ENCODE assay signal across 9 cellular contexts in genomic region chr13:33015791-33016323, GRCh38. TPM values are rescaled to one million over a fixed set of nuclear protein-coding genes. Genes with fewer than 3 reads are reported as not detected.
DNase-seq lines count a peak whose midpoint lies in the region; ATAC-seq, FAIRE-seq and TF ChIP-seq lines count a peak whose summit lies in the region.
"Had no signal": no experiment of that assay in that cellular context is flagged by ENCODE, and none has a peak within 500 bp of the region (broad histone marks: within the 10 kb centered on the region; RNA-seq: fewer than 3 reads in every experiment).

No MANE protein-coding gene starts in this region.

- H4K20me1 ChIP-seq in H1 (replicated peaks in 1 of 2; ENCODE audit: control insufficient read depth in 1 of 2, insufficient read depth in 2 of 2, low read length in 2 of 2) = no peaks in the 10 kb centered on the region
- no peaks in the 10 kb centered on the region for H4K20me1 ChIP-seq in SK-N-SH (ENCODE audit: insufficient read depth)

- H4K8ac ChIP-seq in H1 (ENCODE audit: extremely low read depth, insufficient read depth, low read length) (no peak overlapping the region), neuronal stem cell (ENCODE audit: low read depth, low read length) (no peak overlapping the region)

- H3K14ac ChIP-seq in H1 (ENCODE audit: insufficient read length) (no peak overlapping the region), neuronal stem cell (ENCODE audit: low read length) (no peak overlapping the region)

- WGBS in H1 (ENCODE audit: extremely low coverage in 1 of 2, insufficient coverage in 1 of 2, insufficient read length in 1 of 2, insufficient replicate concordance in 2 of 2, low coverage in 1 of 2, low lambda C conversion rate in 2 of 2, missing lambda C conversion rate in 1 of 2), 2 experiments = 11% methylated on average over 29 of the region's 52 CpGs; no CpG with 5 or more reads in 1 of the 2 experiments
- WGBS in neuronal stem cell (ENCODE audit: extremely low coverage in 2 of 2, insufficient read length in 2 of 2, insufficient replicate concordance in 1 of 2), 2 donors = no CpG with 5 or more reads among the region's 52 CpGs
- WGBS in SK-N-SH (ENCODE audit: low lambda C conversion rate) = 77% methylated on average over 20 of the region's 52 CpGs

- TF ChIP-seq RAD21 in H1 (IDR thresholded peaks at IDR 0.05 in 1 of 2, conservative IDR thresholded peaks at IDR 0.05 in 1 of 2; ENCODE audit: low read depth in 2 of 2, low read length in 2 of 2) = no peak
- TF ChIP-seq RAD21 in SK-N-SH (IDR thresholded peaks at IDR 0.05; ENCODE audit: low read length) = no peak

- ATAC-seq in GM18511 (IDR thresholded peaks at IDR 0.05; ENCODE audit: unreplicated experiment) (peak; percentile 24), HG02571 (IDR thresholded peaks at IDR 0.05; ENCODE audit: unreplicated experiment) (no peak), GM21447 (IDR thresholded peaks at IDR 0.05; ENCODE audit: unreplicated experiment) (no peak)

- TF ChIP-seq EP300 in H1 (IDR thresholded peaks at IDR 0.05; ENCODE audit: borderline replicate concordance in 1 of 2, low read depth in 2 of 2, low read length in 2 of 2) = no peak
- TF ChIP-seq EP300 in SK-N-SH (IDR thresholded peaks at IDR 0.05; ENCODE audit: borderline replicate concordance in 1 of 2, low read depth in 1 of 2, low read length in 1 of 2) = no peak

- H4K5ac ChIP-seq in H1 (ENCODE audit: insufficient read length, low read depth, low read length) = no peak overlapping the region

- H3K23me2 ChIP-seq in H1 (ENCODE audit: low read depth, low read length) = peaks cover 16% of the 10 kb centered on the region; the same call in 1 of the 2 replicates

- no peaks in the 10 kb centered on the region for H3K79me1 ChIP-seq in H1 (ENCODE audit: low read depth, low read length)
- no peaks in the 10 kb centered on the region for H3K79me1 ChIP-seq in neuronal stem cell (ENCODE audit: low read depth, low read length)

- H2BK12ac ChIP-seq in H1 (ENCODE audit: low read depth, low read length) (no peak overlapping the region), neuronal stem cell (ENCODE audit: low read length) (peak overlapping the region; percentile 22)

- H3K36me3 ChIP-seq in H1 (ENCODE audit: control insufficient read depth in 2 of 4, insufficient read depth in 4 of 4, low read length in 3 of 4) (no peaks in the 10 kb centered on the region), neuronal stem cell (replicated peaks in 1 of 2; ENCODE audit: control insufficient read depth in 2 of 2, insufficient read depth in 2 of 2, low read length in 2 of 2) (no peaks in the 10 kb centered on the region), SK-N-SH (replicated peaks in 1 of 2; ENCODE audit: control insufficient read depth in 1 of 2, insufficient read depth in 2 of 2, low read length in 1 of 2) (no peaks in the 10 kb centered on the region)

- H3K4me2 ChIP-seq in H1 (ENCODE audit: insufficient read depth in 1 of 2, low read depth in 2 of 2, low read length in 2 of 2) (peak overlapping the region; percentile 67 to 81), neuronal stem cell (ENCODE audit: insufficient read depth, low read length, poor library complexity, severe bottlenecking) (peak overlapping the region; percentile 95), SK-N-SH (no peak overlapping the region)
- H3K4me2 ChIP-seq: KMS-11 had no signal

- H3K79me2 ChIP-seq in H1 (ENCODE audit: control insufficient read depth in 1 of 2, insufficient read depth in 2 of 2, low read length in 2 of 2) = no peaks in the 10 kb centered on the region
- no peaks in the 10 kb centered on the region for H3K79me2 ChIP-seq in SK-N-SH (ENCODE audit: insufficient read depth)

- H3K4me3 ChIP-seq in H1 (ENCODE audit: extremely low read depth in 1 of 4, insufficient read depth in 2 of 4, low read depth in 3 of 4, low read length in 4 of 4) = peak overlapping the region; percentile 9 to 60 (median 38)
- peak overlapping the region in 1 of 2 donors; percentile 72 for H3K4me3 ChIP-seq in neuronal stem cell (ENCODE audit: low read length in 2 of 2)
- H3K4me3 ChIP-seq in SK-N-SH (ENCODE audit: low read depth in 2 of 2, low read length in 1 of 2) = peak overlapping the region in 1 of 2 experiments; percentile 32; a peak in 2 of 4 replicates

- H3K9ac ChIP-seq in H1 (replicated peaks in 1 of 4; ENCODE audit: extremely low read depth in 1 of 4, low read depth in 3 of 4, low read length in 3 of 4) (no peak overlapping the region), neuronal stem cell (ENCODE audit: low read depth, low read length, poor library complexity) (no peak overlapping the region), SK-N-SH (no peak overlapping the region)
- H3K9ac ChIP-seq: KMS-11 had no signal

- H2BK15ac ChIP-seq in H1 (ENCODE audit: low read length) = no peak overlapping the region
- no peak overlapping the region for H2BK15ac ChIP-seq in neuronal stem cell (ENCODE audit: low read length)

- DNase-seq in HK-2 (ENCODE audit: unreplicated experiment) = peak; percentile 41
- peak in 1 of 2 experiments; percentile 57 for DNase-seq in H1 (ENCODE audit: low read depth in 1 of 2, low spot score in 2 of 2)
- DNase-seq in neuronal stem cell (ENCODE audit: low spot score) = no peak
- DNase-seq in kidney glomerular epithelial cell (lab: John Stamatoyannopoulos, UW) = no peak
- no peak for DNase-seq in SK-N-SH

- no peak overlapping the region for H2BK20ac ChIP-seq in H1 (ENCODE audit: low read length)

- H4K91ac ChIP-seq in H1 (replicated peaks; ENCODE audit: insufficient read length, low read length) (no peak overlapping the region), neuronal stem cell (ENCODE audit: low read depth, low read length, poor library complexity) (no peak overlapping the region)

- H2BK5ac ChIP-seq in H1 (ENCODE audit: low read depth, low read length) (no peak overlapping the region), neuronal stem cell (ENCODE audit: low read length) (no peak overlapping the region)

- H3K9me2 ChIP-seq in SK-N-SH = no peaks in the 10 kb centered on the region

- H3K4me1 ChIP-seq in H1 (replicated peaks in 1 of 4; ENCODE audit: control insufficient read depth in 3 of 4, insufficient read depth in 4 of 4, low read length in 3 of 4) (peaks cover 0 to 6% (median under 1%) of the 10 kb centered on the region in 4 experiments; a peak in 4 of 7 replicates), neuronal stem cell (ENCODE audit: control insufficient read depth in 2 of 2, insufficient read depth in 1 of 2, low read depth in 1 of 2, low read length in 2 of 2) (peaks cover 0 to 6% of the 10 kb centered on the region in 2 donors), SK-N-SH (ENCODE audit: control insufficient read depth in 1 of 2, insufficient read depth in 2 of 2, low read depth in 1 of 2, low read length in 1 of 2) (peaks cover 0 to 2% of the 10 kb centered on the region in 2 experiments; a peak in 2 of 4 replicates)

- H2BK120ac ChIP-seq in H1 (replicated peaks; ENCODE audit: low read depth, low read length) = no peak overlapping the region
- H2BK120ac ChIP-seq in neuronal stem cell (ENCODE audit: low read depth, low read length) = no peak overlapping the region

- no peak overlapping the region for H3K18ac ChIP-seq in H1 (ENCODE audit: extremely low read depth, low read length)
- peak overlapping the region; percentile 84 for H3K18ac ChIP-seq in neuronal stem cell (ENCODE audit: low read length)

- H3K23ac ChIP-seq in H1 (ENCODE audit: insufficient read length) = no peak overlapping the region
- H3K23ac ChIP-seq in neuronal stem cell (ENCODE audit: low read depth, low read length, poor library complexity) = no peak overlapping the region

- H3K4ac ChIP-seq in H1 (replicated peaks; ENCODE audit: insufficient read length, low read depth, low read length) (no peak overlapping the region), neuronal stem cell (ENCODE audit: low read length) (no peak overlapping the region)

- no peak for TF ChIP-seq POLR2A in H1 (IDR thresholded peaks at IDR 0.05; ENCODE audit: control extremely low read depth in 1 of 2, low read depth in 2 of 2, low read length in 2 of 2)

- no peak for FAIRE-seq in H1 (lab: Jason Lieb, UNC)

- no peaks in the 10 kb centered on the region for H3F3A ChIP-seq in SK-N-SH (replicated peaks; ENCODE audit: insufficient read depth)

- H3K9me3 ChIP-seq in H1 (ENCODE audit: insufficient read depth in 2 of 2, low read depth in 1 of 2, low read length in 1 of 2) (no peaks in the 10 kb centered on the region), neuronal stem cell (replicated peaks in 1 of 2; ENCODE audit: control insufficient read depth in 2 of 2, insufficient read depth in 1 of 2, low read depth in 1 of 2, low read length in 2 of 2) (peaks cover 0 to 24% of the 10 kb centered on the region in 2 donors), SK-N-SH (no peaks in the 10 kb centered on the region)

- CTCF ChIA-PET in H1 (lab: Charles Lee; ENCODE audit: partially characterized antibody) = no interaction called here
- CTCF ChIA-PET in SK-N-SH (lab: Yijun Ruan, JAX) = interaction anchor here (0.6 kb wide), 1 partner anchor 142 kb away, joined by 3 read pairs; no protein-coding TSS in a partner anchor

- H2AFZ ChIP-seq in H1 (ENCODE audit: low read length) (peak overlapping the region; percentile 6; the same call in 1 of the 2 replicates), neuronal stem cell (ENCODE audit: low read length) (peak overlapping the region; percentile 82), SK-N-SH (ENCODE audit: low read depth) (no peak overlapping the region)

- H3K27ac ChIP-seq in H1 (ENCODE audit: low read depth, low read length) (no peak overlapping the region), neuronal stem cell (replicated peaks; ENCODE audit: low read length) (no peak overlapping the region), SK-N-SH (ENCODE audit: low read depth in 2 of 2, low read length in 1 of 2) (no peak overlapping the region)
- H3K27ac ChIP-seq: KMS-11 had no signal

- H2AK5ac ChIP-seq in H1 (ENCODE audit: low read depth, low read length) = no peak overlapping the region
- no peak overlapping the region for H2AK5ac ChIP-seq in neuronal stem cell (ENCODE audit: low read depth, low read length)

- POLR2A ChIA-PET in H1 (lab: Charles Lee; ENCODE audit: partially characterized antibody) = no interaction called here
- POLR2A ChIA-PET in SK-N-SH (lab: Yijun Ruan, JAX) = no interaction called here

- H3K27me3 ChIP-seq in H1 (replicated peaks in 1 of 4; ENCODE audit: control insufficient read depth in 3 of 4, extremely low read depth in 1 of 4, insufficient read depth in 3 of 4, low read length in 3 of 4) (peaks cover 29 to 43% (median 34%) of the 10 kb centered on the region in 4 experiments), neuronal stem cell (ENCODE audit: control insufficient read depth in 3 of 3, insufficient read depth in 3 of 3, low read depth in 1 of 3, low read length in 3 of 3) (peaks cover 12 to 74% (median 28%) of the 10 kb centered on the region in 3 experiments), SK-N-SH (ENCODE audit: insufficient read depth) (peaks cover 5% of the 10 kb centered on the region; the same call in 1 of the 2 replicates)

- TF ChIP-seq CTCF in H1 (IDR thresholded peaks at IDR 0.05; ENCODE audit: control extremely low read depth in 1 of 3, insufficient read depth in 1 of 3, low read depth in 1 of 3, low read length in 3 of 3) (no peak), SK-N-SH (IDR thresholded peaks at IDR 0.05) (no peak)

- no peak overlapping the region for H3K56ac ChIP-seq in H1 (replicated peaks; ENCODE audit: insufficient read length, low read depth, low read length)

RNA-seq across cellular contexts. Expression of gene KL, which starts 0.4 kb away (rescaled TPM):
- total RNA-seq in H1 (2021; fragmentation: NEBNext Ultra II Directional; extraction: Animal tissue kit (Norgen Biotek cat#: 25700)) = not detected in 2 replicates
- 0.02 TPM in 1 of 2 replicates, not detected in the other for polyA plus RNA-seq in H1 (2011; rRNA removed)
- polyA plus RNA-seq in H1 (2011; cell fraction: cytosol; rRNA removed) = not detected
- not detected for polyA plus RNA-seq in H1 (2011; cell fraction: nucleus; rRNA removed)
- not detected in 4 replicates for polyA plus RNA-seq in H1 (2012, experiment 1 of 2)
- not detected for polyA plus RNA-seq in H1 (2012, experiment 2 of 2)
- 0.02 TPM for polyA plus RNA-seq in H1 (2013, experiment 1 of 2)
- 0.02 TPM for polyA plus RNA-seq in H1 (2013, experiment 2 of 2)
- polyA minus RNA-seq in H1 (2011; rRNA and poly(A)+ RNA removed) = 0.07 TPM in 1 of 2 replicates, not detected in the other
- polyA minus RNA-seq in H1 (2011; cell fraction: cytosol; rRNA and poly(A)+ RNA removed) = not detected
- not detected for polyA minus RNA-seq in H1 (2011; cell fraction: nucleus; rRNA and poly(A)+ RNA removed)
- polyA plus RNA-seq in neuronal stem cell (2013, experiment 1 of 2) = 0.08 TPM
- polyA plus RNA-seq in neuronal stem cell (2013, experiment 2 of 2) = 0.04 TPM
- 0.02 TPM in 2 replicates for polyA plus RNA-seq in SK-N-SH (2012; rRNA removed)
- polyA plus RNA-seq in SK-N-SH (2012; cell fraction: cytosol; rRNA removed) = under 0.01 TPM in 1 of 2 replicates, not detected in the other
- 0.02 TPM in 1 of 2 replicates, not detected in the other for polyA plus RNA-seq in SK-N-SH (2012; cell fraction: nucleus; rRNA removed)
